8 cellular contexts compared by ENCODE assay signal in genomic region chr1:93715529-93716126, GRCh38. TPM values are rescaled to one million over a fixed set of nuclear protein-coding genes. Genes with fewer than 3 reads are reported as not detected.
A peak's percentile ranks its signal among the peaks of the same experiment; 100 is the strongest.
DNase-seq lines count a peak whose midpoint lies in the region; ATAC-seq and TF ChIP-seq lines count a peak whose summit lies in the region.

No MANE protein-coding gene starts in this region.

- no peaks in the 10 kb centered on the region for H3K27me3 ChIP-seq in foreskin keratinocyte

- no peaks in the 10 kb centered on the region for H3K4me1 ChIP-seq in foreskin keratinocyte

- H3K27ac ChIP-seq in foreskin keratinocyte, result no peak overlapping the region

- DNase-seq in NCI-H1417 (lab: John Stamatoyannopoulos, UW) (peak; percentile 24 to 85 (median 58)), NCI-H1417 treated with DMSO at 0.1 percent for 48 hours (lab: John Stamatoyannopoulos, UW) (no peak), NOMO-1 treated with DMSO at 0.1 percent for 48 hours (lab: John Stamatoyannopoulos, UW; ENCODE audit: unreplicated experiment) (peak; percentile 74), left cardiac atrium (peak; percentile 40), foreskin keratinocyte (no peak), GM03348 (ENCODE audit: low spot score) (no peak)

- no peak for TF ChIP-seq CTCF in foreskin keratinocyte (conservative IDR thresholded peaks at IDR 0.05)

- intact Hi-C loops in left cardiac atrium (cut with DNase I), result no loop called here

- ATAC-seq in HG02884 (IDR thresholded peaks at IDR 0.05; ENCODE audit: unreplicated experiment), result peak; percentile 39
- peak; percentile 79 to 87 for ATAC-seq in left cardiac atrium
- ATAC-seq in foreskin keratinocyte, result no peak
- no peak for ATAC-seq in HG02970 (IDR thresholded peaks at IDR 0.05; ENCODE audit: low FRiP score, unreplicated experiment)

RNA-seq across cellular contexts. Expression of gene BCAR3, which starts 34.0 kb away (rescaled TPM):
- 10 to 100 TPM; 12.4 to 17.5 TPM for total RNA-seq in left cardiac atrium
- 138 and 139 TPM in 2 replicates for total RNA-seq in foreskin keratinocyte
- 71.2 and 80.6 TPM in 2 replicates for polyA plus RNA-seq in foreskin keratinocyte

Comparison
In these comparisons a context has a peak if more than half of its experiments do, and no peak if none do; other contexts are left out.
1. DNase-seq: peak in NCI-H1417 (3 of 3), NOMO-1 treated with DMSO at 0.1 percent for 48 hours (single experiment) and left cardiac atrium (single experiment); none in NCI-H1417 treated with DMSO at 0.1 percent for 48 hours (single experiment), foreskin keratinocyte (0 of 2) and GM03348 (single experiment).
2. ATAC-seq: peak in HG02884 (single experiment) and left cardiac atrium (2 of 2); none in foreskin keratinocyte (single experiment) and HG02970 (single experiment).